ENCODE assay signal across 11 cellular contexts in the genomic region with DNA sequence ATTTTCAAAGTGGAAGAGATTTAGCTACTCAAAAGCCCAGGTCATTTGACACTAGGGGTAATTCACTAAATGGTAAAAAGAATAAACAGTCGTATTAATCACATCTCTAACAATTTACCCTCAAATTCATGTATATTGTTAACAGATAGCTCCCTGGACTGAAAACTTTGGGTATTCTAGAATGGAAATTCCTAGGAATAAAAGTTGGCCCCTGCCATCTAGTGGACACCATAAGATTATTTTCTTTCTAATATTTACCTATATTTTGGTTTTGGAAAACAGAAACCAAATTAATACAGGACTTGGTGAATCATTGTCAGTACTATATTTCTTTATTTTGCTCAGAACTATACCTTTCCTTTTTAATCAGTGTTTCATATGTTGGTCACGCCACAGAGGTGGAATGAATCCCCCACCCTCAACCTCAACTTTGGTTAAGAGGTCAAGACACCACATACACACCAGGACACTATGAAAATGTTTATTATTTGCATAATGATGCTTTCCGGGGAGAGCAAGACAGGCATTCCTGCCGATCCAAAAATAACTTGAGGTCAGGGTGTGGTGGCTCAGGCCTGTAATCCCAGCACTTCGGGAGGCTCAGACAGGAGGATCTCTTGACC.
A peak's percentile ranks its signal among the peaks of the same experiment; 100 is the strongest.
DNase-seq lines count a peak whose midpoint lies in the region; FAIRE-seq and TF ChIP-seq lines count a peak whose summit lies in the region.
"Had no signal": no experiment of that assay in that cellular context is flagged by ENCODE, and none has a peak within 500 bp of the region (broad histone marks: within the 10 kb centered on the region; RNA-seq: fewer than 3 reads in every experiment).

No MANE protein-coding gene starts in this region.

- no peak overlapping the region for H3K4me2 ChIP-seq in neural progenitor cell

- H3K27me3 ChIP-seq in neural progenitor cell: no peaks in the 10 kb centered on the region

- no peak for FAIRE-seq in RCC 7860 (lab: Jason Lieb, UNC)
- FAIRE-seq: GM12878 had no signal

- H3F3A ChIP-seq in neural progenitor cell (ENCODE audit: low read depth): no peaks in the 10 kb centered on the region

- H3K36me3 ChIP-seq in neural progenitor cell: no peaks in the 10 kb centered on the region
- H3K36me3 ChIP-seq: HAP-1 had no signal

- H3K9me3 Mint-ChIP-seq in neural progenitor cell: no peaks in the 10 kb centered on the region
- H3K9me3 Mint-ChIP-seq in activated T-helper 2 cell treated with anti-CD3 and anti-CD28 coated beads, Interferon-gamma antibody, Interleukin-2, Interleukin-4, amounts not matched to agents 10 μg/mL and 5 μg/mL and 100 μg/mL, durations not matched to agents 14 hours and 24 hours and 36 hours: no peaks in the 10 kb centered on the region

- peaks cover 13% of the 10 kb centered on the region for H3K9me3 ChIP-seq in neural progenitor cell (ENCODE audit: low read depth)
- H3K9me3 ChIP-seq: HAP-1 had no signal

- H3K4me3 ChIP-seq in neural progenitor cell: no peak overlapping the region
- H3K4me3 ChIP-seq: GM12878, HAP-1 had no signal

- no peak overlapping the region for H3K9ac ChIP-seq in neural progenitor cell

- H3K4me1 ChIP-seq in neural progenitor cell: no peaks in the 10 kb centered on the region

- no peak overlapping the region for H3K4me3 Mint-ChIP-seq in neural progenitor cell
- no peak overlapping the region for H3K4me3 Mint-ChIP-seq in activated T-helper 2 cell treated with anti-CD3 and anti-CD28 coated beads, Interferon-gamma antibody, Interleukin-2, Interleukin-4, amounts not matched to agents 10 μg/mL and 5 μg/mL and 100 μg/mL, durations not matched to agents 14 hours and 24 hours and 36 hours (ENCODE audit: low read depth)

- peak overlapping the region; percentile 7 for H2AFZ ChIP-seq in neural progenitor cell (replicated peaks)

- no peaks in the 10 kb centered on the region for H3K27me3 Mint-ChIP-seq in neural progenitor cell (ENCODE audit: insufficient read depth, low read depth)
- H3K27me3 Mint-ChIP-seq in activated T-helper 2 cell treated with anti-CD3 and anti-CD28 coated beads, Interferon-gamma antibody, Interleukin-2, Interleukin-4, amounts not matched to agents 10 μg/mL and 5 μg/mL and 100 μg/mL, durations not matched to agents 14 hours and 24 hours and 36 hours (ENCODE audit: low read depth): no peaks in the 10 kb centered on the region

- H3K79me2 ChIP-seq in neural progenitor cell (ENCODE audit: low read depth): no peaks in the 10 kb centered on the region

- no peaks in the 10 kb centered on the region for H3K36me3 Mint-ChIP-seq in neural progenitor cell
- no peaks in the 10 kb centered on the region for H3K36me3 Mint-ChIP-seq in activated T-helper 2 cell treated with anti-CD3 and anti-CD28 coated beads, Interferon-gamma antibody, Interleukin-2, Interleukin-4, amounts not matched to agents 10 μg/mL and 5 μg/mL and 100 μg/mL, durations not matched to agents 14 hours and 24 hours and 36 hours (ENCODE audit: low read depth)

- H3K27ac Mint-ChIP-seq in neural progenitor cell: no peak overlapping the region
- H3K27ac Mint-ChIP-seq in activated T-helper 2 cell treated with anti-CD3 and anti-CD28 coated beads, Interferon-gamma antibody, Interleukin-2, Interleukin-4, amounts not matched to agents 10 μg/mL and 5 μg/mL and 100 μg/mL, durations not matched to agents 14 hours and 24 hours and 36 hours: no peak overlapping the region

- H3K4me1 Mint-ChIP-seq in neural progenitor cell: no peaks in the 10 kb centered on the region
- H3K4me1 Mint-ChIP-seq in activated T-helper 2 cell treated with anti-CD3 and anti-CD28 coated beads, Interferon-gamma antibody, Interleukin-2, Interleukin-4, amounts not matched to agents 10 μg/mL and 5 μg/mL and 100 μg/mL, durations not matched to agents 14 hours and 24 hours and 36 hours (ENCODE audit: low read depth): no peaks in the 10 kb centered on the region

- intact Hi-C loops in activated T-helper 2 cell treated with anti-CD3 and anti-CD28 coated beads, Interferon-gamma antibody, Interleukin-2, Interleukin-4, amounts not matched to agents 10 μg/mL and 5 μg/mL and 100 μg/mL, durations not matched to agents 14 hours and 24 hours and 36 hours (cut with micrococcal nuclease): no loop called here

- H4K20me1 ChIP-seq in neural progenitor cell (ENCODE audit: low read depth): no peaks in the 10 kb centered on the region

- DNase-seq in EH (ENCODE audit: low read depth): peak; percentile 13
- peak; percentile 24 for DNase-seq in NAMALWA (ENCODE audit: low spot score)
- peak; percentile 24 for DNase-seq in dermis blood vessel endothelial cell
- DNase-seq in neural progenitor cell (ENCODE audit: low spot score): peak; percentile 10
- DNase-seq in D341Med (ENCODE audit: low spot score): no peak
- DNase-seq in NCI-H187 treated with DMSO at 0.1 percent for 48 hours (lab: John Stamatoyannopoulos, UW): no peak
- no peak for DNase-seq in RCC 7860 (ENCODE audit: low spot score)
- no peak for DNase-seq in activated T-helper 2 cell treated with anti-CD3 and anti-CD28 coated beads, Interferon-gamma antibody, Interleukin-2, Interleukin-4, amounts not matched to agents 10 μg/mL and 5 μg/mL and 100 μg/mL, durations not matched to agents 14 hours and 24 hours and 36 hours (ENCODE audit: low spot score)
- DNase-seq: cortex of kidney had no signal

- peak; percentile 49 for TF ChIP-seq CTCF in neural progenitor cell (IDR thresholded peaks at IDR 0.05)

- no peak overlapping the region for H3K27ac ChIP-seq in neural progenitor cell

Comparison
In these comparisons a context has a peak if more than half of its experiments do, and no peak if none do; other contexts are left out.
1. DNase-seq: peak in EH (single experiment), NAMALWA (single experiment), dermis blood vessel endothelial cell (single experiment) and neural progenitor cell (single experiment); none in D341Med (single experiment), NCI-H187 treated with DMSO at 0.1 percent for 48 hours (single experiment), RCC 7860 (single experiment) and activated T-helper 2 cell treated with anti-CD3 and anti-CD28 coated beads, Interferon-gamma antibody, Interleukin-2, Interleukin-4, amounts not matched to agents 10 μg/mL and 5 μg/mL and 100 μg/mL, durations not matched to agents 14 hours and 24 hours and 36 hours (single experiment).